13 cellular contexts compared by ENCODE assay signal in the genomic region with DNA sequence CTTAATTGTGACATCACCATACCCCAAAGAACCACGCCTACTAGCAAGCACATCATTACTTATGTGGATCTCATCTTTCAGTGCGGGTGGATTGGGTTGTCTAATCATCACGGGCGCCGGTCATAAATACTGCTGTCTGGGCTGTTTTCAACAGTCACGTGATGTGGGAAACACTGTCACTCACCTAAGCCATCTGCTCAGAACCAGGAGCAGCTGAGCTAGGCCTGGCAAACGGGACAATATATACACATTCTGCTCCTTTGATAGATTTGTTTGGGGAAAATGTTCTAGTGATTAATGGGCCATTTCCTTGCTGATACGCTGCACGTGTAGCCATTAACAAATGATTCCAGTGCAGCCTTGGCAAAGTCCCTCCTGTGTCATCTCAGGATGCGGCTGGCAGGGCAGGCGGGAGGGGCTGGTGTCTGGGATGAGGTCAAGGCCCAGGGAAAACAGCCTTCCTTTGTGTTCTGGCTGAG.
DNase-seq lines count a peak whose midpoint lies in the region; ATAC-seq and TF ChIP-seq lines count a peak whose summit lies in the region.
"Had no signal": no experiment of that assay in that cellular context is flagged by ENCODE, and none has a peak within 500 bp of the region (broad histone marks: within the 10 kb centered on the region; RNA-seq: fewer than 3 reads in every experiment).

No MANE protein-coding gene starts in this region.

- no peaks in the 10 kb centered on the region for H3K79me2 ChIP-seq in hepatocyte

- no peak overlapping the region for H3K4me2 ChIP-seq in hepatocyte

- DNase-seq in activated CD4-positive, alpha-beta T cell treated with anti-CD3 and anti-CD28 coated beads, Interleukin-2, amount 10 ng/mL, durations not matched to agents 24 days and 14 days, result no peak
- no peak for DNase-seq in activated CD4-positive, alpha-beta T cell treated with anti-CD3 and anti-CD28 coated beads, Interleukin-2, amount 50 U/mL, for 1 hour
- DNase-seq in SHP77 (lab: John Stamatoyannopoulos, UW), result peak; percentile 44 to 45
- DNase-seq in hepatocyte (ENCODE audit: low spot score), result peak; percentile 47
- DNase-seq in vagina (ENCODE audit: extremely low spot score in 2 of 2), result peak; percentile 56 to 91
- no peak for DNase-seq in Ammon's horn (ENCODE audit: low spot score)
- no peak for DNase-seq in SIG-M5 (lab: John Stamatoyannopoulos, UW)
- DNase-seq: DMS79, left cardiac atrium, NCI-H1048 had no signal

- H3K9me3 Mint-ChIP-seq in activated CD4-positive, alpha-beta T cell treated with anti-CD3 and anti-CD28 coated beads, Interleukin-2, amount 10 ng/mL, durations not matched to agents 24 days and 14 days, result no peaks in the 10 kb centered on the region

- TF ChIP-seq CTCF in hepatocyte (IDR thresholded peaks at IDR 0.05; ENCODE audit: poor library complexity) (no peak), vagina (IDR thresholded peaks at IDR 0.05) (no peak)

- intact Hi-C loops in activated CD4-positive, alpha-beta T cell treated with anti-CD3 and anti-CD28 coated beads, Interleukin-2, amount 10 ng/mL, durations not matched to agents 24 days and 14 days (cut with micrococcal nuclease), result no loop called here
- intact Hi-C loops in vagina (cut with DNase I), result no loop called here

- H3K4me1 ChIP-seq in hepatocyte (ENCODE audit: insufficient read depth) (peaks cover 11% of the 10 kb centered on the region), vagina (no peaks in the 10 kb centered on the region)
- H3K4me1 ChIP-seq: upper lobe of right lung had no signal

- H3K27me3 ChIP-seq in hepatocyte, result no peaks in the 10 kb centered on the region
- H3K27me3 ChIP-seq in vagina, result no peaks in the 10 kb centered on the region

- peaks cover 3% of the 10 kb centered on the region for H3K4me1 Mint-ChIP-seq in activated CD4-positive, alpha-beta T cell treated with anti-CD3 and anti-CD28 coated beads, Interleukin-2, amount 10 ng/mL, durations not matched to agents 24 days and 14 days

- peak overlapping the region; percentile 52 for H3K27ac Mint-ChIP-seq in activated CD4-positive, alpha-beta T cell treated with anti-CD3 and anti-CD28 coated beads, Interleukin-2, amount 10 ng/mL, durations not matched to agents 24 days and 14 days

- no peaks in the 10 kb centered on the region for H4K20me1 ChIP-seq in hepatocyte (ENCODE audit: insufficient read depth, poor library complexity, severe bottlenecking)

- no peak overlapping the region for H2AFZ ChIP-seq in hepatocyte

- ATAC-seq in HG02981 (IDR thresholded peaks at IDR 0.05; ENCODE audit: unreplicated experiment), result no peak
- ATAC-seq: HCT116, left cardiac atrium, upper lobe of right lung had no signal

- H3K4me3 ChIP-seq in hepatocyte (no peak overlapping the region), vagina (no peak overlapping the region)
- H3K4me3 ChIP-seq: upper lobe of right lung had no signal

- H3K27me3 Mint-ChIP-seq in activated CD4-positive, alpha-beta T cell treated with anti-CD3 and anti-CD28 coated beads, Interleukin-2, amount 10 ng/mL, durations not matched to agents 24 days and 14 days, result peaks cover under 1% of the 10 kb centered on the region

- whole genome bisulfite sequencing in hepatocyte (ENCODE audit: low lambda C conversion rate, missing lambda C conversion rate), result 55% methylated on average over 11 of the region's 11 CpGs

- no peak overlapping the region for H3K4me3 Mint-ChIP-seq in activated CD4-positive, alpha-beta T cell treated with anti-CD3 and anti-CD28 coated beads, Interleukin-2, amount 10 ng/mL, durations not matched to agents 24 days and 14 days

- H3K36me3 Mint-ChIP-seq in activated CD4-positive, alpha-beta T cell treated with anti-CD3 and anti-CD28 coated beads, Interleukin-2, amount 10 ng/mL, durations not matched to agents 24 days and 14 days (ENCODE audit: low read depth), result no peaks in the 10 kb centered on the region

- H3K36me3 ChIP-seq in hepatocyte (replicated peaks; ENCODE audit: insufficient read depth, low read depth), result no peaks in the 10 kb centered on the region
- no peaks in the 10 kb centered on the region for H3K36me3 ChIP-seq in vagina
- H3K36me3 ChIP-seq: upper lobe of right lung had no signal

- no peak for TF ChIP-seq POLR2A in vagina (IDR thresholded peaks at IDR 0.05)

- H3K9me2 ChIP-seq in hepatocyte (replicated peaks; ENCODE audit: insufficient read depth), result no peaks in the 10 kb centered on the region

- H3K9me3 ChIP-seq in hepatocyte (ENCODE audit: low read depth) (no peaks in the 10 kb centered on the region), vagina (no peaks in the 10 kb centered on the region)
- H3K9me3 ChIP-seq: upper lobe of right lung had no signal

- H3K27ac ChIP-seq in hepatocyte, result no peak overlapping the region
- no peak overlapping the region for H3K27ac ChIP-seq in vagina
- H3K27ac ChIP-seq: upper lobe of right lung had no signal

Comparison
In these comparisons a context has a peak if more than half of its experiments do, and no peak if none do; other contexts are left out.
1. DNase-seq: peak in SHP77 (2 of 2), hepatocyte (single experiment) and vagina (2 of 2); none in activated CD4-positive, alpha-beta T cell treated with anti-CD3 and anti-CD28 coated beads, Interleukin-2, amount 10 ng/mL, durations not matched to agents 24 days and 14 days (single experiment), activated CD4-positive, alpha-beta T cell treated with anti-CD3 and anti-CD28 coated beads, Interleukin-2, amount 50 U/mL, for 1 hour (single experiment), Ammon's horn (single experiment) and SIG-M5 (single experiment).